In the genomic region with DNA sequence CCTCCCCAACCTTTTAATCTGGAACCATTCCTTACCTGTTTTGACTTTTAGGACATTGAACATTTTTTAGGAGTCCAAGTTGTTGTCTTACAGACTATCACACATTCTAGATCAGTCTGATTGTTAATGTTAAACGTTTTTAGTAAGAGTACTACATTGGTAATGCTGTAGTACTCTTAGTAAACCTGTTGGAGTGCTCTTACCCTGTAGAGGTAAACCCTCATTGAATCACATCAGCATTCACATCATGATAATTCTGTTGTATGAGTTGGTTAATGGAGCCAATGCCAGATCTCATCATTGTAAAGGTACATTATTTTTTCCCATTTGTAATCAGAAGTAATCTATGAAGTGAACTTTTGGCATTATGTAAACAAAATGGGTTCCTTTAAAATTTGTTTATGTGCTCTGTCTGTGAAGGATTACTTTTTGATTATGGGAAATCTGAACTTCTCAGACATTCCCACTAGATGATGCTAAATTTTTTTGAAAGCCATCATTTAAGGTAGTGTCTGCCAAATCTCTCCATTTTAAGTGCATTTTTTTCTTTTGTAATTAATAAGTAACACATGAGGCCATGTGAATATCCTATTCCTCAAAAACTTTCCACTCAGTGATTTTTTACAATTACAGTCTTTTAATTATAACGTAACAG, we compare ENCODE assay signal across 9 cellular contexts. TPM values are rescaled to one million over a fixed set of nuclear protein-coding genes. Genes with fewer than 3 reads are reported as not detected.
DNase-seq lines count a peak whose midpoint lies in the region; ATAC-seq and TF ChIP-seq lines count a peak whose summit lies in the region.
"Had no signal": no experiment of that assay in that cellular context is flagged by ENCODE, and none has a peak within 500 bp of the region (broad histone marks: within the 10 kb centered on the region; RNA-seq: fewer than 3 reads in every experiment).

No MANE protein-coding gene starts in this region.

- ATAC-seq in GM18502 (IDR thresholded peaks at IDR 0.05; ENCODE audit: poor library complexity, unreplicated experiment) (peak; percentile 94), HG02943 (IDR thresholded peaks at IDR 0.05; ENCODE audit: low read depth, unreplicated experiment) (peak; percentile 59)
- peak; percentile 87 to 90 for ATAC-seq in naive thymus-derived CD8-positive, alpha-beta T cell

- no peak overlapping the region for H3K4me3 Mint-ChIP-seq in naive thymus-derived CD8-positive, alpha-beta T cell
- H3K4me3 Mint-ChIP-seq: IgD-negative memory B cell had no signal

- H3K27ac Mint-ChIP-seq in naive thymus-derived CD8-positive, alpha-beta T cell: no peak overlapping the region
- H3K27ac Mint-ChIP-seq: IgD-negative memory B cell had no signal

- POLR2A ChIA-PET in naive thymus-derived CD8-positive, alpha-beta T cell (lab: Charles Lee): no interaction called here

- peaks cover 2 to 6% (median 4%) of the 10 kb centered on the region in 4 donors for H3K4me1 Mint-ChIP-seq in naive thymus-derived CD8-positive, alpha-beta T cell

- H3K27me3 Mint-ChIP-seq in naive thymus-derived CD8-positive, alpha-beta T cell: no peaks in the 10 kb centered on the region
- H3K27me3 Mint-ChIP-seq: IgD-negative memory B cell had no signal

- peak; percentile 61 for TF ChIP-seq CTCF in AG10803 (conservative IDR thresholded peaks at IDR 0.05; ENCODE audit: low read length)

- no peaks in the 10 kb centered on the region for H3K9me3 Mint-ChIP-seq in naive thymus-derived CD8-positive, alpha-beta T cell
- H3K9me3 Mint-ChIP-seq: IgD-negative memory B cell had no signal

- no peak overlapping the region for H3K4me3 ChIP-seq in AG10803 (ENCODE audit: low read length)

- peaks cover 3 to 65% (median 26%) of the 10 kb centered on the region in 3 donors for H3K36me3 Mint-ChIP-seq in naive thymus-derived CD8-positive, alpha-beta T cell

- DNase-seq in AG10803 (ENCODE audit: low read depth): peak; percentile 36
- peak; percentile 37 for DNase-seq in NCI-H460 (ENCODE audit: extremely low read depth, low read depth)
- DNase-seq in central memory CD4-positive, alpha-beta T cell: peak; percentile 32
- DNase-seq in naive thymus-derived CD8-positive, alpha-beta T cell: peak in 3 of 10 donors; percentile 27 to 44 (median 35)
- no peak for DNase-seq in NCI-H510A (lab: John Stamatoyannopoulos, UW)
- DNase-seq in DMS79 treated with DMSO at 0.1 percent for 48 hours (lab: John Stamatoyannopoulos, UW): no peak

RNA-seq across cellular contexts. Expression of a gene that starts 55.2 kb away (rescaled TPM):
- total RNA-seq in NCI-H460 (2014; rRNA removed; shearing (Covaris generic)): 19.3 and 20.1 TPM in 2 replicates
- polyA plus RNA-seq in NCI-H460 (2014; cell fraction: nucleus; rRNA removed): 9.3 and 21.4 TPM in 2 replicates
- total RNA-seq in naive thymus-derived CD8-positive, alpha-beta T cell: 10 to 100 TPM; 21.5 to 22.3 TPM
- 1 to 10 TPM; 5.1 to 6.9 (median 5.6) TPM for polyA plus RNA-seq in naive thymus-derived CD8-positive, alpha-beta T cell

Comparison
In these comparisons a context has a peak if more than half of its experiments do, and no peak if none do; other contexts are left out.
1. DNase-seq: peak in AG10803 (single experiment), NCI-H460 (single experiment) and central memory CD4-positive, alpha-beta T cell (single experiment); none in NCI-H510A (single experiment) and DMS79 treated with DMSO at 0.1 percent for 48 hours (single experiment).
2. Peak in every context shown above with its lines, with median percentiles within 50 percentile points of each other: ATAC-seq.